ENCODE assay signal across 8 cellular contexts in genomic region chrX:41561045-41561444, GRCh38.
DNase-seq lines count a peak whose midpoint lies in the region; ATAC-seq and TF ChIP-seq lines count a peak whose summit lies in the region.

No MANE protein-coding gene starts in this region.

- peak; percentile 91 for ATAC-seq in GM21360 (IDR thresholded peaks at IDR 0.05; ENCODE audit: unreplicated experiment)
- peak; percentile 76 for ATAC-seq in activated CD8-positive, alpha-beta T cell treated with anti-CD3 and anti-CD28 coated beads, Interleukin-2, amount 10 ng/mL, durations not matched to agents 7 days and 5 days
- peak; percentile 93 for ATAC-seq in stimulated activated effector memory CD8-positive, alpha-beta T cell treated with anti-CD3 and anti-CD28 coated beads, Interleukin-12 subunit alpha, Interleukin-12 subunit beta, amount 100 ng/mL, for 72 hours

- POLR2A ChIA-PET in activated CD8-positive, alpha-beta T cell treated with anti-CD3 and anti-CD28 coated beads, Interleukin-2, amount 10 ng/mL, durations not matched to agents 7 days and 5 days (lab: Charles Lee), result interaction anchor here (1.0 kb wide), 1 partner anchor 199 kb away, joined by 3 read pairs; no protein-coding TSS in a partner anchor

- no peak overlapping the region for H3K4me3 ChIP-seq in foreskin fibroblast (ENCODE audit: low read depth in 1 of 2, low read length in 2 of 2)

- TF ChIP-seq CTCF in foreskin fibroblast (IDR thresholded peaks at IDR 0.05; ENCODE audit: low read depth, low read length), result no peak

- H3K27ac Mint-ChIP-seq in activated CD8-positive, alpha-beta T cell treated with anti-CD3 and anti-CD28 coated beads, Interleukin-2, amount 10 ng/mL, durations not matched to agents 7 days and 5 days, result peak overlapping the region; percentile 74
- H3K27ac Mint-ChIP-seq in stimulated activated effector memory CD8-positive, alpha-beta T cell treated with anti-CD3 and anti-CD28 coated beads, Interleukin-12 subunit alpha, Interleukin-12 subunit beta, amount 100 ng/mL, for 72 hours, result no peak overlapping the region

- peaks cover 15% of the 10 kb centered on the region for H3K36me3 Mint-ChIP-seq in activated CD8-positive, alpha-beta T cell treated with anti-CD3 and anti-CD28 coated beads, Interleukin-2, amount 10 ng/mL, durations not matched to agents 7 days and 5 days (ENCODE audit: low read depth)
- H3K36me3 Mint-ChIP-seq in stimulated activated effector memory CD8-positive, alpha-beta T cell treated with anti-CD3 and anti-CD28 coated beads, Interleukin-12 subunit alpha, Interleukin-12 subunit beta, amount 100 ng/mL, for 72 hours, result peaks cover 7% of the 10 kb centered on the region

- no peaks in the 10 kb centered on the region for H3K9me3 Mint-ChIP-seq in activated CD8-positive, alpha-beta T cell treated with anti-CD3 and anti-CD28 coated beads, Interleukin-2, amount 10 ng/mL, durations not matched to agents 7 days and 5 days (ENCODE audit: insufficient read depth)
- H3K9me3 Mint-ChIP-seq in stimulated activated effector memory CD8-positive, alpha-beta T cell treated with anti-CD3 and anti-CD28 coated beads, Interleukin-12 subunit alpha, Interleukin-12 subunit beta, amount 100 ng/mL, for 72 hours, result no peaks in the 10 kb centered on the region

- no peak overlapping the region for H3K4me3 Mint-ChIP-seq in activated CD8-positive, alpha-beta T cell treated with anti-CD3 and anti-CD28 coated beads, Interleukin-2, amount 10 ng/mL, durations not matched to agents 7 days and 5 days
- H3K4me3 Mint-ChIP-seq in stimulated activated effector memory CD8-positive, alpha-beta T cell treated with anti-CD3 and anti-CD28 coated beads, Interleukin-12 subunit alpha, Interleukin-12 subunit beta, amount 100 ng/mL, for 72 hours, result no peak overlapping the region

- CTCF ChIA-PET in activated CD8-positive, alpha-beta T cell treated with anti-CD3 and anti-CD28 coated beads, Interleukin-2, amount 10 ng/mL, durations not matched to agents 7 days and 5 days (lab: Charles Lee), result interaction anchor here (1.2 to 1.6 kb wide), 2 partner anchors 198 to 199 kb away, joined by 4 to 8 read pairs; no protein-coding TSS in a partner anchor

- peaks cover 46% of the 10 kb centered on the region for H3K4me1 Mint-ChIP-seq in activated CD8-positive, alpha-beta T cell treated with anti-CD3 and anti-CD28 coated beads, Interleukin-2, amount 10 ng/mL, durations not matched to agents 7 days and 5 days (ENCODE audit: low read depth)
- H3K4me1 Mint-ChIP-seq in stimulated activated effector memory CD8-positive, alpha-beta T cell treated with anti-CD3 and anti-CD28 coated beads, Interleukin-12 subunit alpha, Interleukin-12 subunit beta, amount 100 ng/mL, for 72 hours, result peaks cover 25% of the 10 kb centered on the region

- no peaks in the 10 kb centered on the region for H3K27me3 Mint-ChIP-seq in activated CD8-positive, alpha-beta T cell treated with anti-CD3 and anti-CD28 coated beads, Interleukin-2, amount 10 ng/mL, durations not matched to agents 7 days and 5 days (ENCODE audit: low read depth)

- DNase-seq in EL (peak; percentile 72), HT1080 (ENCODE audit: low read depth) (peak; percentile 78), foreskin fibroblast (peak; percentile 71 to 82), inferior parietal cortex (ENCODE audit: extremely low spot score) (no peak), T1000 (lab: John Stamatoyannopoulos, UW) (no peak)
- DNase-seq in activated CD8-positive, alpha-beta T cell treated with anti-CD3 and anti-CD28 coated beads, Interleukin-2, amount 10 ng/mL, durations not matched to agents 7 days and 5 days, result peak; percentile 58
- peak in 1 of 2 donors; percentile 48 for DNase-seq in stimulated activated effector memory CD8-positive, alpha-beta T cell treated with anti-CD3 and anti-CD28 coated beads, Interleukin-12 subunit alpha, Interleukin-12 subunit beta, amount 100 ng/mL, for 72 hours (ENCODE audit: low spot score in 2 of 2)

Comparison
In these comparisons a context has a peak if more than half of its experiments do, and no peak if none do; other contexts are left out.
1. DNase-seq: peak in EL (single experiment), HT1080 (single experiment), activated CD8-positive, alpha-beta T cell treated with anti-CD3 and anti-CD28 coated beads, Interleukin-2, amount 10 ng/mL, durations not matched to agents 7 days and 5 days (single experiment) and foreskin fibroblast (2 of 2); none in inferior parietal cortex (single experiment) and T1000 (single experiment).
2. Peak in every context shown above with its lines, with median percentiles within 50 percentile points of each other: ATAC-seq.